In the genomic region with DNA sequence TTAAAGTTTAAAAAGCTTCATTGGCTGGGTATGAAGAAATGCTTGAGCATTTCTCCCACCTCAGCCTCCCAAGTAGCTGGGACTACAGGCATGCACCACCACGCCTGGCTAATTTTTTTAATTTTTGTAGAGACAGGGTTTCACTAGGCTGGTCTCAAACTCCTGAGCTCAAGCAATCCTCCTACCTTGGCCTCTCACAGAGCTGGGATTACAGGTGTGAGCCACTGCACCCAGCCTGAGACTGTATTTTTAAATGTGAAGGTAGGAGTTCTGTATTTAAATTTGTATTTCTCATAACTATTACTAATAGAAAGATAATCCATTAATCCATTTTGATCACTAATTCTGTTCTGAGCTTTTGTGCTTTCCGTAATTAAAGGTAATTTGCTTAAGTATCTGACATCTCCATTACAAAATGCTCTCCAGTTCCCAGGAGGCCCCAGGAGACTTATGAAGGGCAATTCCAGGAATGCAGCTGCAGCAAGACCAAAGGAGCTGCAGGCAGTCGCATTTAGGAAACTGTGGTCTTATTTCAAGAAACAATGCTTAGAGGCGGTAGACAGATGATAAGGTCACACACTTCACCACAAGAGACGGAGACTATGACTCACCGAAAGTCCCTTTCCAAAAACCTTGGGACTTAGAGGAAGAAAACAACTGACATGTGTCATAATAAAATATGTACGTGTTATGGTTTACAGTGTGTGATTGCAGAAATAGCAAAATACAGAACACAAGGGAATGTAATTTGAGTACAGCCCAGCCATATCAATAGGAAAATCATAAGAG, we compare ENCODE assay signal across 9 cellular contexts. TPM values are rescaled to one million over a fixed set of nuclear protein-coding genes. Genes with fewer than 3 reads are reported as not detected.
DNase-seq lines count a peak whose midpoint lies in the region; ATAC-seq, FAIRE-seq and TF ChIP-seq lines count a peak whose summit lies in the region.
"Had no signal": no experiment of that assay in that cellular context is flagged by ENCODE, and none has a peak within 500 bp of the region (broad histone marks: within the 10 kb centered on the region; RNA-seq: fewer than 3 reads in every experiment).

No MANE protein-coding gene starts in this region.

- CTCF ChIA-PET in activated naive CD4-positive, alpha-beta T cell treated with anti-CD3 and anti-CD28 coated beads, Interleukin-2, amount 10 ng/mL, durations not matched to agents 7 days and 5 days (lab: Charles Lee), result interaction anchor here (0.6 to 3.1 kb wide), 6 partner anchors 9 to 158 kb away, joined by 3 to 28 read pairs (median 4); no protein-coding TSS in a partner anchor
- CTCF ChIA-PET in OCI-LY7 (lab: Charles Lee; ENCODE audit: unreplicated experiment), result no interaction called here

- H3K27ac Mint-ChIP-seq in activated naive CD4-positive, alpha-beta T cell treated with anti-CD3 and anti-CD28 coated beads, Interleukin-2, amount 10 ng/mL, durations not matched to agents 7 days and 5 days, result peak overlapping the region; percentile 78
- H3K27ac Mint-ChIP-seq: IgD-negative memory B cell had no signal

- H3K27me3 Mint-ChIP-seq in activated naive CD4-positive, alpha-beta T cell treated with anti-CD3 and anti-CD28 coated beads, Interleukin-2, amount 10 ng/mL, durations not matched to agents 7 days and 5 days, result no peaks in the 10 kb centered on the region
- H3K27me3 Mint-ChIP-seq: IgD-negative memory B cell had no signal

- H3K79me2 ChIP-seq in OCI-LY7 (ENCODE audit: insufficient read depth, low read depth, low read length), result no peaks in the 10 kb centered on the region

- ATAC-seq in HG03196 (IDR thresholded peaks at IDR 0.05; ENCODE audit: unreplicated experiment), result peak; percentile 93

- no peaks in the 10 kb centered on the region for H3K36me3 ChIP-seq in OCI-LY7 (ENCODE audit: insufficient read depth, low read length)

- H3K4me2 ChIP-seq in OCI-LY7 (ENCODE audit: low read length), result no peak overlapping the region

- no peaks in the 10 kb centered on the region for H3K9me3 ChIP-seq in OCI-LY7 (ENCODE audit: low read length)

- no peak overlapping the region for H3K27ac ChIP-seq in OCI-LY7 (ENCODE audit: low read depth, low read length, poor library complexity, severe bottlenecking)

- peak; percentile 68 for FAIRE-seq in GM19239 (lab: Jason Lieb, UNC)
- FAIRE-seq in RCC 7860 (lab: Jason Lieb, UNC), result peak; percentile 95

- H3K9me2 ChIP-seq in OCI-LY7 (ENCODE audit: insufficient read depth, low read length), result no peaks in the 10 kb centered on the region

- no peaks in the 10 kb centered on the region for H3K4me1 ChIP-seq in OCI-LY7 (ENCODE audit: insufficient read depth, low read length, poor library complexity, severe bottlenecking)

- no peak for TF ChIP-seq CTCF in OCI-LY7 (conservative IDR thresholded peaks at IDR 0.05; ENCODE audit: low read length)

- no peaks in the 10 kb centered on the region for H4K20me1 ChIP-seq in OCI-LY7 (ENCODE audit: insufficient read depth, low read length)

- H3K36me3 Mint-ChIP-seq in activated naive CD4-positive, alpha-beta T cell treated with anti-CD3 and anti-CD28 coated beads, Interleukin-2, amount 10 ng/mL, durations not matched to agents 7 days and 5 days, result peaks cover 10% of the 10 kb centered on the region

- POLR2A ChIA-PET in OCI-LY7 (lab: Charles Lee), result interaction anchor here (0.9 to 1.2 kb wide), 3 partner anchors 9 to 154 kb away, joined by 3 to 4 read pairs (median 3); no protein-coding TSS in a partner anchor

- H3K4me3 Mint-ChIP-seq in activated naive CD4-positive, alpha-beta T cell treated with anti-CD3 and anti-CD28 coated beads, Interleukin-2, amount 10 ng/mL, durations not matched to agents 7 days and 5 days, result peak overlapping the region; percentile 6
- H3K4me3 Mint-ChIP-seq: IgD-negative memory B cell had no signal

- intact Hi-C loops in OCI-LY7 (cut with micrococcal nuclease; ENCODE audit: unreplicated experiment), result no loop called here

- peaks cover 60% of the 10 kb centered on the region for H3K4me1 Mint-ChIP-seq in activated naive CD4-positive, alpha-beta T cell treated with anti-CD3 and anti-CD28 coated beads, Interleukin-2, amount 10 ng/mL, durations not matched to agents 7 days and 5 days

- H3K9me3 Mint-ChIP-seq in activated naive CD4-positive, alpha-beta T cell treated with anti-CD3 and anti-CD28 coated beads, Interleukin-2, amount 10 ng/mL, durations not matched to agents 7 days and 5 days, result peaks cover 7% of the 10 kb centered on the region
- H3K9me3 Mint-ChIP-seq: IgD-negative memory B cell had no signal

- BruUV-seq in OCI-LY7 (replicated peaks; lab: Mats Ljungman, UMichigan), result no TSS peak

- no peak overlapping the region for H2AFZ ChIP-seq in OCI-LY7 (ENCODE audit: low read length)

- H3K4me3 ChIP-seq in OCI-LY7 (ENCODE audit: low read depth, low read length, poor library complexity, severe bottlenecking), result no peak overlapping the region

- peak; percentile 79 for DNase-seq in AG20443 (ENCODE audit: low spot score)
- no peak for DNase-seq in GM19239 (ENCODE audit: insufficient read length, low spot score)
- DNase-seq in RCC 7860 (ENCODE audit: low spot score), result peak; percentile 92
- DNase-seq in activated naive CD4-positive, alpha-beta T cell treated with anti-CD3 and anti-CD28 coated beads, Interleukin-2, amount 10 ng/mL, durations not matched to agents 7 days and 5 days, result peak; percentile 79
- peak; percentile 52 for DNase-seq in iPS-NIHi7 (ENCODE audit: extremely low spot score)
- DNase-seq in stimulated activated CD8-positive, alpha-beta memory T cell treated with anti-CD3 and anti-CD28 coated beads, Interleukin-15, amount 100 ng/mL, for 48 hours (ENCODE audit: low read depth in 2 of 2), result peak; percentile 43 to 70
- no peak for DNase-seq in OCI-LY7 (ENCODE audit: low spot score)

RNA-seq across cellular contexts. Expression of gene YAE1, which starts 23.3 kb away (rescaled TPM):
- 25.5 and 37.5 TPM in 2 replicates for total RNA-seq in OCI-LY7 (2014; rRNA removed; shearing (Covaris generic))
- total RNA-seq in OCI-LY7 (2022), result 17.3 and 19.1 TPM in 2 replicates

RNA-seq across cellular contexts. Expression of gene RALA, which starts 33.9 kb away (rescaled TPM):
- total RNA-seq in OCI-LY7 (2014; rRNA removed; shearing (Covaris generic)), result 5.7 and 6.4 TPM in 2 replicates
- total RNA-seq in OCI-LY7 (2022), result 31.0 TPM in 2 replicates

Comparison
In these comparisons a context has a peak if more than half of its experiments do, and no peak if none do; other contexts are left out.
1. DNase-seq: peak in AG20443 (single experiment), RCC 7860 (single experiment), activated naive CD4-positive, alpha-beta T cell treated with anti-CD3 and anti-CD28 coated beads, Interleukin-2, amount 10 ng/mL, durations not matched to agents 7 days and 5 days (single experiment), iPS-NIHi7 (single experiment) and stimulated activated CD8-positive, alpha-beta memory T cell treated with anti-CD3 and anti-CD28 coated beads, Interleukin-15, amount 100 ng/mL, for 48 hours (2 of 2); none in GM19239 (single experiment) and OCI-LY7 (single experiment).